Comparison of ENCODE assay signal across 19 cellular contexts in genomic region chr2:220916931-220917330, GRCh38.
DNase-seq lines count a peak whose midpoint lies in the region; ATAC-seq lines count a peak whose summit lies in the region.
"Had no signal": no experiment of that assay in that cellular context is flagged by ENCODE, and none has a peak within 500 bp of the region (broad histone marks: within the 10 kb centered on the region; RNA-seq: fewer than 3 reads in every experiment).

No MANE protein-coding gene starts in this region.

- no peaks in the 10 kb centered on the region for H3K9me2 ChIP-seq in GM23248 (ENCODE audit: insufficient read depth)

- peak; percentile 77 for DNase-seq in NCI-H82 (lab: John Stamatoyannopoulos, UW)
- peak; percentile 13 for DNase-seq in glomerular visceral epithelial cell (ENCODE audit: extremely low spot score)
- DNase-seq in kidney glomerular epithelial cell (lab: John Stamatoyannopoulos, UW): peak; percentile 39
- peak; percentile 29 for DNase-seq in renal cortical epithelial cell (ENCODE audit: low read depth)
- DNase-seq in NCI-H187 treated with DMSO at 0.1 percent for 48 hours (lab: John Stamatoyannopoulos, UW): no peak
- DNase-seq in GM23248: no peak
- DNase-seq: AML-193; Caco-2; Calu3; CD4-positive, alpha-beta T cell; CD8-positive, alpha-beta T cell; DMS79 treated with DMSO at 0.1 percent for 48 hours; GF-D8 had no signal

- in situ Hi-C loops in GM23248 (cut with MboI): no loop called here

- H3K4me1 ChIP-seq in GM23248 (ENCODE audit: insufficient read depth): no peaks in the 10 kb centered on the region
- H3K4me1 ChIP-seq: A549; BLaER1 treated with 17β-estradiol and CSF1 and Interleukin-3, amounts not matched to agents 10 nM and 100 nM; Caco-2 had no signal

- H2AFZ ChIP-seq in GM23248: no peak overlapping the region

- H3K27ac ChIP-seq in GM23248: no peak overlapping the region
- H3K27ac ChIP-seq: 22Rv1; A549; BLaER1 treated with 17β-estradiol and CSF1 and Interleukin-3, amounts not matched to agents 10 nM and 100 nM; C4-2B had no signal

- H3K9me3 ChIP-seq in GM23248 (ENCODE audit: low read depth): no peaks in the 10 kb centered on the region
- H3K9me3 ChIP-seq: A549, Caco-2 had no signal

- no peaks in the 10 kb centered on the region for H4K20me1 ChIP-seq in GM23248 (ENCODE audit: insufficient read depth)
- H4K20me1 ChIP-seq: BLaER1 treated with 17β-estradiol and CSF1 and Interleukin-3, amounts not matched to agents 10 nM and 100 nM had no signal

- no peaks in the 10 kb centered on the region for H3F3A ChIP-seq in GM23248 (ENCODE audit: insufficient read depth)

- no peaks in the 10 kb centered on the region for H3K79me2 ChIP-seq in GM23248 (ENCODE audit: insufficient read depth)

- H3K27me3 ChIP-seq in GM23248 (replicated peaks; ENCODE audit: insufficient read depth): 0 out of 2 replicates have a peak, but pooled peaks cover 5% of the 10 kb centered on the region
- H3K27me3 ChIP-seq: BLaER1 treated with 17β-estradiol and CSF1 and Interleukin-3, amounts not matched to agents 10 nM and 100 nM had no signal

- 47 to 56% methylated on average over 4 of the region's 4 CpGs for WGBS in GM23248 (ENCODE audit: low coverage in 1 of 2, low lambda C conversion rate in 2 of 2, missing lambda C conversion rate in 2 of 2), 2 experiments

- ATAC-seq in GM21381 (IDR thresholded peaks at IDR 0.05; ENCODE audit: unreplicated experiment) (no peak), HG03025 (IDR thresholded peaks at IDR 0.05; ENCODE audit: low FRiP score, unreplicated experiment) (no peak)
- ATAC-seq: A549; CD8-positive, alpha-beta T cell had no signal

- no peak overlapping the region for H3K4me2 ChIP-seq in GM23248 (ENCODE audit: unreplicated experiment)
- H3K4me2 ChIP-seq: A549; BLaER1 treated with 17β-estradiol and CSF1 and Interleukin-3, amounts not matched to agents 10 nM and 100 nM had no signal

- H3K36me3 ChIP-seq in GM23248 (ENCODE audit: low read depth): no peaks in the 10 kb centered on the region
- H3K36me3 ChIP-seq: BLaER1 treated with 17β-estradiol and CSF1 and Interleukin-3, amounts not matched to agents 10 nM and 100 nM had no signal

- H3K4me3 ChIP-seq in GM23248: no peak overlapping the region
- H3K4me3 ChIP-seq: A549; BLaER1 treated with 17β-estradiol and CSF1 and Interleukin-3, amounts not matched to agents 10 nM and 100 nM had no signal

- H3K9ac ChIP-seq in GM23248: no peak overlapping the region
- H3K9ac ChIP-seq: BLaER1 treated with 17β-estradiol and CSF1 and Interleukin-3, amounts not matched to agents 10 nM and 100 nM had no signal

Comparison
In these comparisons a context has a peak if more than half of its experiments do, and no peak if none do; other contexts are left out.
1. DNase-seq: peak in NCI-H82 (single experiment), glomerular visceral epithelial cell (single experiment), kidney glomerular epithelial cell (single experiment) and renal cortical epithelial cell (single experiment); none in NCI-H187 treated with DMSO at 0.1 percent for 48 hours (single experiment) and GM23248 (single experiment).